In the genomic region with DNA sequence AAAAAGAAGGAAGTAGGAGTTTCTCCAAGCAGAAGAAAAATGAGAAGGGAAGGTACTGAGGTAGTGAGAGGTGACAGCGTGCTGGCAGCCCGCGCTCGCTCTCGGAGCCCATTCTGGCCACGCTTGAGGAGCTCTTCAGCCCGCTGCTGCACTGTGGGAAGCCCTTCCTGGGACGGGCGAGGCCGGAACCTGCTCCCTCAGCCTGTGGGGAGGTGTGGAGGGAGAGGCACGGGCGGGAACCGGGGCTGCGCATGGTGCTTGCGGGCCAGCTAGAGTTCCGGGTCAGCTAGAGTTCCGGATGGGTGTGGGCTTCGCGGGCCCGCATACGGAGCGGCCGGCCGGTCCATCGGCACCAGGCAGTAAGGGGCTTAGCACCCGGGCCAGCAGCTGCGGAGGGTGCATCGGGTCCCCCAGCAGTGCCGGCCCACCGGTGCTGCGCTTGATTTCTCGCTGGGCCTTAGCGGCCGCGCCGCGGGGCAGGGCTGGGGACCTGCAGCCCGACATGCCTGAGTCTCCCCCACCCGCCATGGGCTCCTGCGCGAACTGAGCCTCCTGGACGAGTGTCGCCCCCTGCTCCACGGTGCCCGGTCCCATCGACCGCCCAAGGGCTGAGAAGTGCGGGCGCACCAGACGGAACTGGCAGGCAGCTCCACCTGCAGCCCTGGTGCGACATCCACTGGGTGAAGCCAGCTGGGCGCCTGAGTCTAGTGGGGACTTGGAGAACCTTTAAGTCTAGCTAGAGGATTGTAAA, we compare ENCODE assay signal across 9 cellular contexts. TPM values are rescaled to one million over a fixed set of nuclear protein-coding genes. Genes with fewer than 3 reads are reported as not detected.
DNase-seq lines count a peak whose midpoint lies in the region; ATAC-seq, FAIRE-seq and TF ChIP-seq lines count a peak whose summit lies in the region.
"Had no signal": no experiment of that assay in that cellular context is flagged by ENCODE, and none has a peak within 500 bp of the region (broad histone marks: within the 10 kb centered on the region; RNA-seq: fewer than 3 reads in every experiment).

No MANE protein-coding gene starts in this region.

- FAIRE-seq in GM12892 (lab: Jason Lieb, UNC): no peak

- peak; percentile 39 for ATAC-seq in GM21619 (IDR thresholded peaks at IDR 0.05; ENCODE audit: unreplicated experiment)
- peak; percentile 70 to 86 for ATAC-seq in left cardiac atrium
- ATAC-seq in GM18511 (IDR thresholded peaks at IDR 0.05; ENCODE audit: unreplicated experiment): no peak

- no peaks in the 10 kb centered on the region for H3K9me3 ChIP-seq in stomach smooth muscle (ENCODE audit: control insufficient read depth in 2 of 2, low read length in 2 of 2)

- H3K27me3 ChIP-seq in stomach smooth muscle (ENCODE audit: control insufficient read depth in 1 of 2, insufficient read depth in 2 of 2, low read length in 2 of 2): peaks cover 6% of the 10 kb centered on the region in 2 donors

- peaks cover 9% of the 10 kb centered on the region for H3K4me1 ChIP-seq in stomach smooth muscle (ENCODE audit: control insufficient read depth, insufficient read depth, low read length)

- H3K9ac ChIP-seq in stomach smooth muscle (ENCODE audit: low read length in 2 of 2): no peak overlapping the region

- intact Hi-C loops in left cardiac atrium (cut with DNase I): no loop called here

- no peaks in the 10 kb centered on the region for H3K36me3 ChIP-seq in stomach smooth muscle (ENCODE audit: control insufficient read depth in 2 of 2, insufficient read depth in 2 of 2, low read length in 2 of 2)

- peak; percentile 27 for DNase-seq in activated CD4-positive, alpha-beta T cell treated with anti-CD3 and anti-CD28 coated beads for 48 hours
- DNase-seq in left cardiac atrium (no peak), erythroblast (lab: John Stamatoyannopoulos, UW) (no peak), anterior cingulate cortex (lab: John Stamatoyannopoulos, UW) (no peak), GM12892 (ENCODE audit: insufficient read length) (no peak)
- DNase-seq: NCI-H510A had no signal

- no peak overlapping the region for H3K27ac ChIP-seq in stomach smooth muscle (ENCODE audit: low read length)

- TF ChIP-seq POLR2A in erythroblast (IDR thresholded peaks at IDR 0.05; ENCODE audit: low read length) (no peak), GM12892 (IDR thresholded peaks at IDR 0.05; ENCODE audit: low read depth, low read length) (no peak)

- peak overlapping the region; percentile 7 to 49 for H3K4me3 ChIP-seq in stomach smooth muscle (ENCODE audit: low read length in 2 of 2)

RNA-seq across cellular contexts. Expression of a gene that starts 11.1 kb away (rescaled TPM):
- 1 to 10 TPM; 3.5 to 4.1 TPM for total RNA-seq in left cardiac atrium
- 2.6 TPM for polyA plus RNA-seq in GM12892 (2012; ENCODE audit: missing spikeins)

RNA-seq across cellular contexts. Expression of a gene that starts 31.2 kb away (rescaled TPM):
- 1 to 10 TPM; 1.0 to 6.1 TPM for total RNA-seq in left cardiac atrium
- polyA plus RNA-seq in GM12892 (2012; ENCODE audit: missing spikeins): 122 TPM

RNA-seq across cellular contexts. Expression of a gene that starts 48.0 kb away (rescaled TPM):
- total RNA-seq in left cardiac atrium: 10 to 100 TPM; 21.7 to 32.0 TPM
- 2.2 TPM for polyA plus RNA-seq in GM12892 (2012; ENCODE audit: missing spikeins)
